In genomic region chr6:24667378-24667803, GRCh38 we compare ENCODE assay signal across 1 cellular context.
TF ChIP-seq lines count a peak whose summit lies in the region.

No MANE protein-coding gene starts in this region.

TF ChIP-seq in IMR-90, 13 proteins besides CTCF, POLR2A, EP300 and RAD21 (continued from another document):
- TF ChIP-seq NFE2L2 (IDR thresholded peaks at IDR 0.05; ENCODE audit: low read depth, low read length) = no peak
- TF ChIP-seq CHD1 (IDR thresholded peaks at IDR 0.05; ENCODE audit: low read depth, low read length) = no peak
- TF ChIP-seq MXI1 (IDR thresholded peaks at IDR 0.05; ENCODE audit: borderline replicate concordance, low read depth, low read length) = no peak
- no peak for TF ChIP-seq ELK1 (IDR thresholded peaks at IDR 0.05; ENCODE audit: borderline replicate concordance, low read depth, low read length)
- no peak for TF ChIP-seq BHLHE40 (IDR thresholded peaks at IDR 0.05; ENCODE audit: low read depth, low read length)
- no peak for TF ChIP-seq MAZ (IDR thresholded peaks at IDR 0.05; ENCODE audit: borderline replicate concordance, low read depth, low read length)
- TF ChIP-seq MAFK (IDR thresholded peaks at IDR 0.05; ENCODE audit: low read depth, low read length) = no peak
- TF ChIP-seq RCOR1 (IDR thresholded peaks at IDR 0.05; ENCODE audit: insufficient replicate concordance, low read length) = no peak
- no peak for TF ChIP-seq USF2 (IDR thresholded peaks at IDR 0.05; ENCODE audit: low read depth, low read length)
- no peak for TF ChIP-seq RFX5 (IDR thresholded peaks at IDR 0.05; ENCODE audit: low read depth, low read length)
